Comparison of ENCODE assay signal across 1 cellular context in genomic region chr10:119305860-119306513, GRCh38.
TF ChIP-seq lines count a peak whose summit lies in the region.

No MANE protein-coding gene starts in this region.

TF ChIP-seq in GM12878, 131 proteins besides CTCF, POLR2A, EP300 and RAD21 (continued from another document and continues in another):
- TF ChIP-seq, protein P1, sequence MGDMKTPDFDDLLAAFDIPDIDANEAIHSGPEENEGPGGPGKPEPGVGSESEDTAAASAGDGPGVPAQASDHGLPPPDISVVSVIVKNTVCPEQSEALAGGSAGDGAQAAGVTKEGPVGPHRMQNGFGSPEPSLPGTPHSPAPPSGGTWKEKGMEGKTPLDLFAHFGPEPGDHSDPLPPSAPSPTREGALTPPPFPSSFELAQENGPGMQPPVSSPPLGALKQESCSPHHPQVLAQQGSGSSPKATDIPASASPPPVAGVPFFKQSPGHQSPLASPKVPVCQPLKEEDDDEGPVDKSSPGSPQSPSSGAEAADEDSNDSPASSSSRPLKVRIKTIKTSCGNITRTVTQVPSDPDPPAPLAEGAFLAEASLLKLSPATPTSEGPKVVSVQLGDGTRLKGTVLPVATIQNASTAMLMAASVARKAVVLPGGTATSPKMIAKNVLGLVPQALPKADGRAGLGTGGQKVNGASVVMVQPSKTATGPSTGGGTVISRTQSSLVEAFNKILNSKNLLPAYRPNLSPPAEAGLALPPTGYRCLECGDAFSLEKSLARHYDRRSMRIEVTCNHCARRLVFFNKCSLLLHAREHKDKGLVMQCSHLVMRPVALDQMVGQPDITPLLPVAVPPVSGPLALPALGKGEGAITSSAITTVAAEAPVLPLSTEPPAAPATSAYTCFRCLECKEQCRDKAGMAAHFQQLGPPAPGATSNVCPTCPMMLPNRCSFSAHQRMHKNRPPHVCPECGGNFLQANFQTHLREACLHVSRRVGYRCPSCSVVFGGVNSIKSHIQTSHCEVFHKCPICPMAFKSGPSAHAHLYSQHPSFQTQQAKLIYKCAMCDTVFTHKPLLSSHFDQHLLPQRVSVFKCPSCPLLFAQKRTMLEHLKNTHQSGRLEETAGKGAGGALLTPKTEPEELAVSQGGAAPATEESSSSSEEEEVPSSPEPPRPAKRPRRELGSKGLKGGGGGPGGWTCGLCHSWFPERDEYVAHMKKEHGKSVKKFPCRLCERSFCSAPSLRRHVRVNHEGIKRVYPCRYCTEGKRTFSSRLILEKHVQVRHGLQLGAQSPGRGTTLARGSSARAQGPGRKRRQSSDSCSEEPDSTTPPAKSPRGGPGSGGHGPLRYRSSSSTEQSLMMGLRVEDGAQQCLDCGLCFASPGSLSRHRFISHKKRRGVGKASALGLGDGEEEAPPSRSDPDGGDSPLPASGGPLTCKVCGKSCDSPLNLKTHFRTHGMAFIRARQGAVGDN (IDR thresholded peaks at IDR 0.05): peak; percentile 73
- TF ChIP-seq NFIC (IDR thresholded peaks at IDR 0.05; ENCODE audit: low read depth, low read length) (no peak), HDGF (IDR thresholded peaks at IDR 0.05) (0 out of 2 replicates have a peak, but pooled peaks have one; percentile 3), NRF1 (conservative IDR thresholded peaks at IDR 0.05; ENCODE audit: low read depth, low read length) (0 out of 2 replicates have a peak, but pooled peaks have one; percentile 10), NKRF (conservative IDR thresholded peaks at IDR 0.05) (peak; percentile 54; the same call in 1 of the 2 replicates), ESRRA (IDR thresholded peaks at IDR 0.05; ENCODE audit: low read length) (no peak), RBBP5 (conservative IDR thresholded peaks at IDR 0.05) (no peak), MEF2B (IDR thresholded peaks at IDR 0.05; ENCODE audit: partially characterized antibody, poor library complexity, severe bottlenecking) (peak; percentile 62), TCF3 (IDR thresholded peaks at IDR 0.05; ENCODE audit: borderline replicate concordance, insufficient read depth, low read depth, low read length) (0 out of 2 replicates have a peak, but pooled peaks have one; percentile 47), EGR1 (IDR thresholded peaks at IDR 0.05; ENCODE audit: borderline replicate concordance in 1 of 2, low read depth in 2 of 2, low read length in 2 of 2) (peak in 1 of 2 experiments; percentile 57; a peak in 1 of 3 replicates), SMARCA5 (IDR thresholded peaks at IDR 0.05) (peak; percentile 95), MAX (IDR thresholded peaks at IDR 0.05; ENCODE audit: low read depth, low read length) (peak; percentile 31; the same call in 1 of the 2 replicates), GATAD2B (conservative IDR thresholded peaks at IDR 0.05; ENCODE audit: low read depth) (peak; percentile 52; the same call in 1 of the 2 replicates), LARP7 (IDR thresholded peaks at IDR 0.05) (0 out of 2 replicates have a peak, but pooled peaks have one; percentile 7), IKZF2 (IDR thresholded peaks at IDR 0.05) (peak; percentile 77 to 80), JUND (IDR thresholded peaks at IDR 0.05; ENCODE audit: low read depth, low read length) (peak; percentile 38; the same call in 1 of the 2 replicates), SREBF2 (IDR thresholded peaks at IDR 0.05; ENCODE audit: low read length) (0 out of 2 replicates have a peak, but pooled peaks have one; percentile 39), SPI1 (IDR thresholded peaks at IDR 0.05; ENCODE audit: borderline replicate concordance, insufficient read depth, low read depth, low read length) (peak; percentile 48; the same call in 1 of the 2 replicates), CBFB (IDR thresholded peaks at IDR 0.05; ENCODE audit: low read depth) (peak; percentile 67; the same call in 1 of the 2 replicates), NBN (IDR thresholded peaks at IDR 0.05) (peak; percentile 49), ELK1 (IDR thresholded peaks at IDR 0.05; ENCODE audit: low read depth, low read length) (peak; percentile 47; the same call in 1 of the 2 replicates), TARDBP (IDR thresholded peaks at IDR 0.05; ENCODE audit: borderline replicate concordance) (no peak; the same call in 1 of the 2 replicates), EED (IDR thresholded peaks at IDR 0.05; ENCODE audit: low read depth) (peak; percentile 78), POLR2AphosphoS5 (IDR thresholded peaks at IDR 0.05; ENCODE audit: low read length) (peak; percentile 87), ZSCAN29 (IDR thresholded peaks at IDR 0.05) (no peak), ATF2 (IDR thresholded peaks at IDR 0.05; ENCODE audit: low read length) (no peak), BHLHE40 (IDR thresholded peaks at IDR 0.05; ENCODE audit: borderline replicate concordance in 1 of 2, low read depth in 2 of 2, low read length in 1 of 2) (peak; percentile 7 to 17; a peak in 1 of 4 replicates), ZBED1 (IDR thresholded peaks at IDR 0.05; ENCODE audit: borderline replicate concordance) (no peak), POU2F2 (IDR thresholded peaks at IDR 0.05; ENCODE audit: borderline replicate concordance, low read depth, low read length) (no peak; the same call in 1 of the 3 replicates)
- TF ChIP-seq, protein P2, sequence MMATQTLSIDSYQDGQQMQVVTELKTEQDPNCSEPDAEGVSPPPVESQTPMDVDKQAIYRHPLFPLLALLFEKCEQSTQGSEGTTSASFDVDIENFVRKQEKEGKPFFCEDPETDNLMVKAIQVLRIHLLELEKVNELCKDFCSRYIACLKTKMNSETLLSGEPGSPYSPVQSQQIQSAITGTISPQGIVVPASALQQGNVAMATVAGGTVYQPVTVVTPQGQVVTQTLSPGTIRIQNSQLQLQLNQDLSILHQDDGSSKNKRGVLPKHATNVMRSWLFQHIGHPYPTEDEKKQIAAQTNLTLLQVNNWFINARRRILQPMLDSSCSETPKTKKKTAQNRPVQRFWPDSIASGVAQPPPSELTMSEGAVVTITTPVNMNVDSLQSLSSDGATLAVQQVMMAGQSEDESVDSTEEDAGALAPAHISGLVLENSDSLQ (IDR thresholded peaks at IDR 0.05): no peak
- TF ChIP-seq, protein P3, sequence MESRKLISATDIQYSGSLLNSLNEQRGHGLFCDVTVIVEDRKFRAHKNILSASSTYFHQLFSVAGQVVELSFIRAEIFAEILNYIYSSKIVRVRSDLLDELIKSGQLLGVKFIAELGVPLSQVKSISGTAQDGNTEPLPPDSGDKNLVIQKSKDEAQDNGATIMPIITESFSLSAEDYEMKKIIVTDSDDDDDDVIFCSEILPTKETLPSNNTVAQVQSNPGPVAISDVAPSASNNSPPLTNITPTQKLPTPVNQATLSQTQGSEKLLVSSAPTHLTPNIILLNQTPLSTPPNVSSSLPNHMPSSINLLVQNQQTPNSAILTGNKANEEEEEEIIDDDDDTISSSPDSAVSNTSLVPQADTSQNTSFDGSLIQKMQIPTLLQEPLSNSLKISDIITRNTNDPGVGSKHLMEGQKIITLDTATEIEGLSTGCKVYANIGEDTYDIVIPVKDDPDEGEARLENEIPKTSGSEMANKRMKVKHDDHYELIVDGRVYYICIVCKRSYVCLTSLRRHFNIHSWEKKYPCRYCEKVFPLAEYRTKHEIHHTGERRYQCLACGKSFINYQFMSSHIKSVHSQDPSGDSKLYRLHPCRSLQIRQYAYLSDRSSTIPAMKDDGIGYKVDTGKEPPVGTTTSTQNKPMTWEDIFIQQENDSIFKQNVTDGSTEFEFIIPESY (IDR thresholded peaks at IDR 0.05): no peak
- TF ChIP-seq, protein P4, sequence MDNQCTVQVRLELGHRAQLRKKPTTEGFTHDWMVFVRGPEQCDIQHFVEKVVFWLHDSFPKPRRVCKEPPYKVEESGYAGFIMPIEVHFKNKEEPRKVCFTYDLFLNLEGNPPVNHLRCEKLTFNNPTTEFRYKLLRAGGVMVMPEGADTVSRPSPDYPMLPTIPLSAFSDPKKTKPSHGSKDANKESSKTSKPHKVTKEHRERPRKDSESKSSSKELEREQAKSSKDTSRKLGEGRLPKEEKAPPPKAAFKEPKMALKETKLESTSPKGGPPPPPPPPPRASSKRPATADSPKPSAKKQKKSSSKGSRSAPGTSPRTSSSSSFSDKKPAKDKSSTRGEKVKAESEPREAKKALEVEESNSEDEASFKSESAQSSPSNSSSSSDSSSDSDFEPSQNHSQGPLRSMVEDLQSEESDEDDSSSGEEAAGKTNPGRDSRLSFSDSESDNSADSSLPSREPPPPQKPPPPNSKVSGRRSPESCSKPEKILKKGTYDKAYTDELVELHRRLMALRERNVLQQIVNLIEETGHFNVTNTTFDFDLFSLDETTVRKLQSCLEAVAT (IDR thresholded peaks at IDR 0.05): peak; percentile 95
- TF ChIP-seq, protein P5, sequence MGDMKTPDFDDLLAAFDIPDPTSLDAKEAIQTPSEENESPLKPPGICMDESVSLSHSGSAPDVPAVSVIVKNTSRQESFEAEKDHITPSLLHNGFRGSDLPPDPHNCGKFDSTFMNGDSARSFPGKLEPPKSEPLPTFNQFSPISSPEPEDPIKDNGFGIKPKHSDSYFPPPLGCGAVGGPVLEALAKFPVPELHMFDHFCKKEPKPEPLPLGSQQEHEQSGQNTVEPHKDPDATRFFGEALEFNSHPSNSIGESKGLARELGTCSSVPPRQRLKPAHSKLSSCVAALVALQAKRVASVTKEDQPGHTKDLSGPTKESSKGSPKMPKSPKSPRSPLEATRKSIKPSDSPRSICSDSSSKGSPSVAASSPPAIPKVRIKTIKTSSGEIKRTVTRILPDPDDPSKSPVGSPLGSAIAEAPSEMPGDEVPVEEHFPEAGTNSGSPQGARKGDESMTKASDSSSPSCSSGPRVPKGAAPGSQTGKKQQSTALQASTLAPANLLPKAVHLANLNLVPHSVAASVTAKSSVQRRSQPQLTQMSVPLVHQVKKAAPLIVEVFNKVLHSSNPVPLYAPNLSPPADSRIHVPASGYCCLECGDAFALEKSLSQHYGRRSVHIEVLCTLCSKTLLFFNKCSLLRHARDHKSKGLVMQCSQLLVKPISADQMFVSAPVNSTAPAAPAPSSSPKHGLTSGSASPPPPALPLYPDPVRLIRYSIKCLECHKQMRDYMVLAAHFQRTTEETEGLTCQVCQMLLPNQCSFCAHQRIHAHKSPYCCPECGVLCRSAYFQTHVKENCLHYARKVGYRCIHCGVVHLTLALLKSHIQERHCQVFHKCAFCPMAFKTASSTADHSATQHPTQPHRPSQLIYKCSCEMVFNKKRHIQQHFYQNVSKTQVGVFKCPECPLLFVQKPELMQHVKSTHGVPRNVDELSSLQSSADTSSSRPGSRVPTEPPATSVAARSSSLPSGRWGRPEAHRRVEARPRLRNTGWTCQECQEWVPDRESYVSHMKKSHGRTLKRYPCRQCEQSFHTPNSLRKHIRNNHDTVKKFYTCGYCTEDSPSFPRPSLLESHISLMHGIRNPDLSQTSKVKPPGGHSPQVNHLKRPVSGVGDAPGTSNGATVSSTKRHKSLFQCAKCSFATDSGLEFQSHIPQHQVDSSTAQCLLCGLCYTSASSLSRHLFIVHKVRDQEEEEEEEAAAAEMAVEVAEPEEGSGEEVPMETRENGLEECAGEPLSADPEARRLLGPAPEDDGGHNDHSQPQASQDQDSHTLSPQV (IDR thresholded peaks at IDR 0.05): no peak
- TF ChIP-seq, protein P6, sequence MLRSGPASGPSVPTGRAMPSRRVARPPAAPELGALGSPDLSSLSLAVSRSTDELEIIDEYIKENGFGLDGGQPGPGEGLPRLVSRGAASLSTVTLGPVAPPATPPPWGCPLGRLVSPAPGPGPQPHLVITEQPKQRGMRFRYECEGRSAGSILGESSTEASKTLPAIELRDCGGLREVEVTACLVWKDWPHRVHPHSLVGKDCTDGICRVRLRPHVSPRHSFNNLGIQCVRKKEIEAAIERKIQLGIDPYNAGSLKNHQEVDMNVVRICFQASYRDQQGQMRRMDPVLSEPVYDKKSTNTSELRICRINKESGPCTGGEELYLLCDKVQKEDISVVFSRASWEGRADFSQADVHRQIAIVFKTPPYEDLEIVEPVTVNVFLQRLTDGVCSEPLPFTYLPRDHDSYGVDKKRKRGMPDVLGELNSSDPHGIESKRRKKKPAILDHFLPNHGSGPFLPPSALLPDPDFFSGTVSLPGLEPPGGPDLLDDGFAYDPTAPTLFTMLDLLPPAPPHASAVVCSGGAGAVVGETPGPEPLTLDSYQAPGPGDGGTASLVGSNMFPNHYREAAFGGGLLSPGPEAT (IDR thresholded peaks at IDR 0.05; ENCODE audit: low read depth): peak; percentile 72
